In genomic region chr14:60151715-60152114, GRCh38 we compare ENCODE assay signal across 8 cellular contexts. TPM values are rescaled to one million over a fixed set of nuclear protein-coding genes. Genes with fewer than 3 reads are reported as not detected.
A peak's percentile ranks its signal among the peaks of the same experiment; 100 is the strongest.
DNase-seq lines count a peak whose midpoint lies in the region; ATAC-seq and TF ChIP-seq lines count a peak whose summit lies in the region.

No MANE protein-coding gene starts in this region.

- H3K4me1 Mint-ChIP-seq in activated T-cell treated with anti-CD3 and anti-CD28 coated beads, Interleukin-2, amount 50 U/mL, for 72 hours (ENCODE audit: low read depth): peaks cover 28% of the 10 kb centered on the region

- no peak for TF ChIP-seq CTCF in Peyer's patch (IDR thresholded peaks at IDR 0.05)
- TF ChIP-seq CTCF in upper lobe of left lung (IDR thresholded peaks at IDR 0.05): peak in 1 of 6 experiments; percentile 10

- no peaks in the 10 kb centered on the region for H3K9me3 Mint-ChIP-seq in activated T-cell treated with anti-CD3 and anti-CD28 coated beads, Interleukin-2, amount 50 U/mL, for 72 hours

- H3K4me3 ChIP-seq in Peyer's patch (no peak overlapping the region), upper lobe of left lung (no peak overlapping the region)

- peak overlapping the region in 1 of 2 donors; percentile 67 for H3K4me3 Mint-ChIP-seq in activated T-cell treated with anti-CD3 and anti-CD28 coated beads, Interleukin-2, amount 50 U/mL, for 72 hours

- peak overlapping the region; percentile 5 to 39 (median 9) for H3K27ac ChIP-seq in Peyer's patch
- peak overlapping the region; percentile 29 to 82 (median 68) for H3K27ac ChIP-seq in upper lobe of left lung

- intact Hi-C loops in posterior vena cava (cut with DNase I): no loop called here

- WGBS in upper lobe of left lung, 2 donors: 19 to 22% methylated on average over 3 of the region's 3 CpGs

- TF ChIP-seq POLR2A in Peyer's patch (IDR thresholded peaks at IDR 0.05) (no peak), upper lobe of left lung (IDR thresholded peaks at IDR 0.05) (no peak)

- H3K4me1 ChIP-seq in Peyer's patch: peaks cover 0 to 9% (median 1%) of the 10 kb centered on the region in 4 donors
- peaks cover 8 to 29% (median 19%) of the 10 kb centered on the region in 4 donors for H3K4me1 ChIP-seq in upper lobe of left lung

- H3K27me3 ChIP-seq in Peyer's patch (no peaks in the 10 kb centered on the region), upper lobe of left lung (no peaks in the 10 kb centered on the region)

- ATAC-seq in GM18861 (IDR thresholded peaks at IDR 0.05; ENCODE audit: unreplicated experiment): peak; percentile 95
- ATAC-seq in HG03159 (IDR thresholded peaks at IDR 0.05; ENCODE audit: unreplicated experiment): peak; percentile 87
- peak; percentile 98 to 100 for ATAC-seq in activated T-cell treated with anti-CD3 and anti-CD28 coated beads, Interleukin-2, amount 50 U/mL, for 72 hours (replicated peaks in 1 of 2)
- peak; percentile 86 to 96 for ATAC-seq in upper lobe of left lung (ENCODE audit: low FRiP score in 2 of 2)

- H3K27me3 Mint-ChIP-seq in activated T-cell treated with anti-CD3 and anti-CD28 coated beads, Interleukin-2, amount 50 U/mL, for 72 hours (ENCODE audit: low read depth): no peaks in the 10 kb centered on the region

- no peaks in the 10 kb centered on the region for H3K9me3 ChIP-seq in Peyer's patch
- H3K9me3 ChIP-seq in upper lobe of left lung: no peaks in the 10 kb centered on the region

- TF ChIP-seq EP300 in upper lobe of left lung (IDR thresholded peaks at IDR 0.05): peak in 2 of 4 donors; percentile 55 to 68

- peaks cover 0 to 77% (median 0%) of the 10 kb centered on the region in 3 donors for H3K36me3 ChIP-seq in Peyer's patch
- H3K36me3 ChIP-seq in upper lobe of left lung: peaks cover 0 to 50% (median 6%) of the 10 kb centered on the region in 4 donors

- H3K36me3 Mint-ChIP-seq in activated T-cell treated with anti-CD3 and anti-CD28 coated beads, Interleukin-2, amount 50 U/mL, for 72 hours (ENCODE audit: insufficient read depth in 2 of 2): peaks cover 8 to 21% of the 10 kb centered on the region in 2 donors

- H3K27ac Mint-ChIP-seq in activated T-cell treated with anti-CD3 and anti-CD28 coated beads, Interleukin-2, amount 50 U/mL, for 72 hours: peak overlapping the region; percentile 84

- DNase-seq in Peyer's patch (peak; percentile 65 to 90 (median 79)), fibroblast of peridontal ligament (ENCODE audit: extremely low read depth) (peak; percentile 90), posterior vena cava (ENCODE audit: low spot score) (peak; percentile 92), upper lobe of left lung (peak; percentile 24 to 90), NCI-H128 (lab: John Stamatoyannopoulos, UW; ENCODE audit: unreplicated experiment) (no peak)
- DNase-seq in activated T-cell treated with anti-CD3 and anti-CD28 coated beads, Interleukin-2, amount 50 U/mL, for 72 hours: peak; percentile 66 to 73

RNA-seq across cellular contexts. Expression of gene DHRS7, which starts 13.5 kb away (rescaled TPM):
- total RNA-seq in Peyer's patch: 1,000 to 10,000 TPM in 1 of 4 donors, 100 to 1,000 TPM in 2, 10 to 100 TPM in 1; 18.2 to 1,170 (median 337) TPM
- 10 to 100 TPM; 71.3 to 79.4 TPM for total RNA-seq in activated T-cell treated with anti-CD3 and anti-CD28 coated beads, Interleukin-2, amount 50 U/mL, for 72 hours
- total RNA-seq in posterior vena cava: 10 to 100 TPM; 58.3 to 63.9 TPM
- total RNA-seq in upper lobe of left lung: 100 to 1,000 TPM in 1 of 6 donors, 10 to 100 TPM in 5; 52.4 to 116 (median 89.0) TPM

RNA-seq across cellular contexts. Expression of gene PCNX4, which starts 60.0 kb away (rescaled TPM):
- 10 to 100 TPM; 42.2 to 60.2 (median 51.9) TPM for total RNA-seq in Peyer's patch
- 10 to 100 TPM; 36.1 to 45.4 TPM for total RNA-seq in activated T-cell treated with anti-CD3 and anti-CD28 coated beads, Interleukin-2, amount 50 U/mL, for 72 hours
- total RNA-seq in posterior vena cava: 10 to 100 TPM; 42.1 to 47.2 TPM
- total RNA-seq in upper lobe of left lung: 10 to 100 TPM; 35.0 to 75.1 (median 48.7) TPM
